ENCODE assay signal across 34 cellular contexts in the genomic region with DNA sequence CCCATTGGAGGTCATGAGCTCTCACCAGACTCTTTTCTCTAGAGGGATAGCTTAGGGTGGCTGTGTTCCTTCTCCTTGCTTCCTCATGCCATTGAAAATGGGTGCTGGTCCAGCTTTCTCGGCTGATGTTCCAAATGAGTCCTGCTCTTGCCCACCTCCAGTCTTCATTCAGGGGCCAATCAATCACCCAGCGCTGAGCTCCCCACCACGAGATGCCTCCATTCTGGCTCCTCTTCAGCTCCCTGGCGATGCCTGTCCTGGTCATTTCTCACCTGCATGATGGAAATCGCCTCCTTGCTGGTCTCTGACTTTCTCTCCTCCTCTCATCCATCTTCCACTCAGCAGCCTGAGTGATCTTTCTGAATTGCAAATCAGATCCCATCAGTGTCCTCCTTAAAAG.
"Had no signal": no experiment of that assay in that cellular context is flagged by ENCODE, and none has a peak within 500 bp of the region (broad histone marks: within the 10 kb centered on the region; RNA-seq: fewer than 3 reads in every experiment).

No MANE protein-coding gene starts in this region.

- H3K36me3 Mint-ChIP-seq: brain had no signal

- H3K4me3 ChIP-seq: ascending aorta, cardiac muscle cell had no signal

- H3K27ac Mint-ChIP-seq: activated B cell treated with CpG ODN at 0.5 μM for 24 hours; activated CD4-positive, alpha-beta memory T cell treated with anti-CD3 and anti-CD28 coated beads for 36 hours; activated CD4-positive, alpha-beta T cell treated with anti-CD3 and anti-CD28 coated beads, Interleukin-2, amount 10 ng/mL, durations not matched to agents 24 days and 14 days; activated CD8-positive, alpha-beta T cell treated with anti-CD3 and anti-CD28 coated beads for 36 hours; activated naive CD4-positive, alpha-beta T cell treated with anti-CD3 and anti-CD28 coated beads for 36 hours; activated naive CD8-positive, alpha-beta T cell; activated naive CD8-positive, alpha-beta T cell treated with anti-CD3 and anti-CD28 coated beads, Interleukin-2, amount 10 ng/mL, durations not matched to agents 7 days and 5 days; activated naive CD8-positive, alpha-beta T cell treated with anti-CD3 and anti-CD28 coated beads, Interleukin-2, amount 50 U/mL, for 24 hours; activated T-cell treated with anti-CD3 and anti-CD28 coated beads, Interleukin-2, amount 50 U/mL, for 24 hours; activated T-helper 2 cell treated with anti-CD3 and anti-CD28 coated beads, Interferon-gamma antibody, Interleukin-2, Interleukin-4, amounts not matched to agents 10 μg/mL and 5 μg/mL and 100 μg/mL, durations not matched to agents 14 hours and 24 hours and 36 hours; brain; T-helper 1 cell treated with Interleukin-12 subunit alpha and Interleukin-12 subunit beta and Interleukin-4 antibody, amounts not matched to agents 30 μg/mL and 1 μg/mL, for 36 hours; T-helper 2 cell treated with Interferon-gamma antibody and Interleukin-4, amounts not matched to agents 5 μg/mL and 100 μg/mL, for 36 hours had no signal

- H3K9me3 Mint-ChIP-seq: activated B cell treated with CpG ODN at 0.5 μM for 24 hours; activated CD4-positive, alpha-beta memory T cell treated with anti-CD3 and anti-CD28 coated beads for 36 hours; activated CD4-positive, alpha-beta T cell treated with anti-CD3 and anti-CD28 coated beads, Interleukin-2, amount 10 ng/mL, durations not matched to agents 24 days and 14 days; activated T-helper 2 cell treated with anti-CD3 and anti-CD28 coated beads, Interferon-gamma antibody, Interleukin-2, Interleukin-4, amounts not matched to agents 10 μg/mL and 5 μg/mL and 100 μg/mL, durations not matched to agents 14 hours and 24 hours and 36 hours; T-helper 1 cell treated with Interleukin-12 subunit alpha and Interleukin-12 subunit beta and Interleukin-4 antibody, amounts not matched to agents 30 μg/mL and 1 μg/mL, for 36 hours; T-helper 2 cell treated with Interferon-gamma antibody and Interleukin-4, amounts not matched to agents 5 μg/mL and 100 μg/mL, for 36 hours had no signal

- H3K4me1 ChIP-seq: ascending aorta had no signal

- DNase-seq: activated B cell treated with CpG ODN at 0.5 μM for 24 hours; activated CD4-positive, alpha-beta memory T cell treated with anti-CD3 and anti-CD28 coated beads for 36 hours; activated CD4-positive, alpha-beta T cell treated with anti-CD3 and anti-CD28 coated beads for 4 hours; activated CD4-positive, alpha-beta T cell treated with anti-CD3 and anti-CD28 coated beads, Interleukin-2, amount 10 ng/mL, durations not matched to agents 24 days and 14 days; activated CD4-positive, alpha-beta T cell treated with anti-CD3 and anti-CD28 coated beads, Interleukin-2, amount 50 U/mL, for 1 hour; activated CD4-positive, alpha-beta T cell treated with anti-CD3 and anti-CD28 coated beads, Interleukin-2, amount 50 U/mL, for 4 hours; activated CD4-positive, CD25-positive, alpha-beta regulatory T cell treated with anti-CD3 and anti-CD28 coated beads, Interleukin-2, amount 50 U/mL, for 72 hours; activated CD8-positive, alpha-beta memory T cell treated with anti-CD3 and anti-CD28 coated beads, Interleukin-2, amount 50 U/mL, for 4 hours; activated CD8-positive, alpha-beta T cell treated with anti-CD3 and anti-CD28 coated beads for 36 hours; activated effector memory CD4-positive, alpha-beta T cell treated with Interleukin-2 at 50 U/mL for 16 hours; activated gamma-delta T cell; activated naive CD4-positive, alpha-beta T cell treated with anti-CD3 and anti-CD28 coated beads for 36 hours; activated naive CD4-positive, alpha-beta T cell treated with anti-CD3 and anti-CD28 coated beads, Interleukin-2, amount 50 U/mL, for 16 hours; activated naive CD8-positive, alpha-beta T cell treated with anti-CD3 and anti-CD28 coated beads, Interleukin-2, amount 10 ng/mL, durations not matched to agents 7 days and 5 days; activated naive CD8-positive, alpha-beta T cell treated with anti-CD3 and anti-CD28 coated beads, Interleukin-2, amount 50 U/mL, for 24 hours; activated T-cell treated with anti-CD3 and anti-CD28 coated beads, Interleukin-2, amount 50 U/mL, for 24 hours; activated T-cell treated with anti-CD3 and anti-CD28 coated beads, Interleukin-2, amount 50 U/mL, for 48 hours; amygdala; anterior cingulate cortex; caudate nucleus; cerebellar nuclear complex; SW 1271; T-helper 1 cell; T-helper 2 cell; T-helper 9 cell had no signal

- H3K27me3 Mint-ChIP-seq: activated B cell treated with CpG ODN at 0.5 μM for 24 hours; activated CD4-positive, alpha-beta memory T cell treated with anti-CD3 and anti-CD28 coated beads for 36 hours; activated CD4-positive, alpha-beta T cell treated with anti-CD3 and anti-CD28 coated beads, Interleukin-2, amount 10 ng/mL, durations not matched to agents 24 days and 14 days; activated CD8-positive, alpha-beta T cell treated with anti-CD3 and anti-CD28 coated beads for 36 hours; activated naive CD8-positive, alpha-beta T cell; activated naive CD8-positive, alpha-beta T cell treated with anti-CD3 and anti-CD28 coated beads, Interleukin-2, amount 10 ng/mL, durations not matched to agents 7 days and 5 days; activated naive CD8-positive, alpha-beta T cell treated with anti-CD3 and anti-CD28 coated beads, Interleukin-2, amount 50 U/mL, for 24 hours; activated T-cell treated with anti-CD3 and anti-CD28 coated beads, Interleukin-2, amount 50 U/mL, for 24 hours; brain; central memory CD8-positive, alpha-beta T cell had no signal

- H3K36me3 ChIP-seq: ascending aorta, cardiac muscle cell had no signal

- H3K4me3 Mint-ChIP-seq: activated B cell treated with CpG ODN at 0.5 μM for 24 hours; activated CD4-positive, alpha-beta memory T cell treated with anti-CD3 and anti-CD28 coated beads for 36 hours; activated CD4-positive, alpha-beta T cell treated with anti-CD3 and anti-CD28 coated beads, Interleukin-2, amount 10 ng/mL, durations not matched to agents 24 days and 14 days; activated CD8-positive, alpha-beta T cell treated with anti-CD3 and anti-CD28 coated beads for 36 hours; activated naive CD4-positive, alpha-beta T cell treated with anti-CD3 and anti-CD28 coated beads for 36 hours; activated naive CD8-positive, alpha-beta T cell; activated naive CD8-positive, alpha-beta T cell treated with anti-CD3 and anti-CD28 coated beads, Interleukin-2, amount 10 ng/mL, durations not matched to agents 7 days and 5 days; activated naive CD8-positive, alpha-beta T cell treated with anti-CD3 and anti-CD28 coated beads, Interleukin-2, amount 50 U/mL, for 24 hours; activated T-cell treated with anti-CD3 and anti-CD28 coated beads, Interleukin-2, amount 50 U/mL, for 24 hours; brain; central memory CD8-positive, alpha-beta T cell; T-helper 1 cell treated with Interleukin-12 subunit alpha and Interleukin-12 subunit beta and Interleukin-4 antibody, amounts not matched to agents 30 μg/mL and 1 μg/mL, for 36 hours; T-helper 2 cell treated with Interferon-gamma antibody and Interleukin-4, amounts not matched to agents 5 μg/mL and 100 μg/mL, for 36 hours had no signal

- H3K27ac ChIP-seq: ascending aorta, cardiac muscle cell, VCaP had no signal

- H3K9me3 ChIP-seq: ascending aorta had no signal

- H3K27me3 ChIP-seq: ascending aorta, cardiac muscle cell had no signal
